In the genomic region with DNA sequence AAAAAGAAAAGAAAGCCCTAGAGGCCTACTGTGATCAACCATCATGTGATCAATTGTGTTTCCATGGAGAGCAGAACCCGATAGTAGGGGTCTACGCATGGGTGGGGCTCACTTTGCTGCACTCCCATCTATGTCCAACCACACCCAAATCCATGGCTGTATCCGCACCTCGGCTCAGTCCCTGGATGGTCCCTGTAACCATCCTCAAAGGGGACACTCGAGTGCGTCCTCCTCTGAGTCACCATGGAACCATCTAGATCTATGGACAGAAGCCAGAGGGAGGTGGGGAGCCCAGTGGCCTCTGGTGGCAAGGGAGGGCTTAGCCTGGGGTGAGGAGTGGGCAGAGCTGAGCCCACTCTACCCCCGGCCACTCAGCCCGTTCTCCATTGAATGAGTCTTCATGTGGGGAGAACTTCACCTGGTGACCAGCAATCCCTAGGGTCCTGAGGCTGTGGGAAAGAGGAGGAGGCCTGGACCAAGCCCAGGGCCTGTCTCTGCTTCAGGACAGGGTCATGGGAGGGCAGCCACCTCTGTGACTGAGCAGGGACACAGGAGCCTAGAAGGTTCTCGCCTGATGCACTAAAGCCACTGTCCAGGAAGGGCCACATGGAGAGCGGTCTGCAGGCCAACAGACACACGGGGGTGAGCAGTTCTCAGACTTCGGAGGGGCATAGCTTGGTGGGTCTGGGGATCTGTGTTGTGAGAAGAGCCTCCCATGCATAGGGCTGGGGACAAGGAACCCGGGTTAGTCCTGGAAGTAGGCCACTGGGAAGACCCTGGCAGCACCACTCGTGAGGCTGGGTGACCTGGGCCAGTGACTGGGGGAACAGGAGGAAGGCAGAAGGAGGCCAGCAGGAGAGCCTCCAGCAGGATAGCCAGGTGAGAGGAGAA, we compare ENCODE assay signal across 8 cellular contexts. TPM values are rescaled to one million over a fixed set of nuclear protein-coding genes. Genes with fewer than 3 reads are reported as not detected.
DNase-seq lines count a peak whose midpoint lies in the region; ATAC-seq, FAIRE-seq and TF ChIP-seq lines count a peak whose summit lies in the region.

No MANE protein-coding gene starts in this region.

- no peak overlapping the region for H3K9ac ChIP-seq in fibroblast of lung (ENCODE audit: insufficient read depth, low read length)

- peak overlapping the region; percentile 67; the same call in 1 of the 2 replicates for H3K4me3 ChIP-seq in GM06990 (replicated peaks; ENCODE audit: low read depth, low read length)
- peak overlapping the region; percentile 52 to 68 (median 66) for H3K4me3 ChIP-seq in fibroblast of lung (replicated peaks in 1 of 4; ENCODE audit: control extremely low read depth in 1 of 4, insufficient read depth in 1 of 4, low read depth in 3 of 4, low read length in 4 of 4)
- peak overlapping the region in 1 of 2 donors; percentile 43 for H3K4me3 ChIP-seq in uterus

- ATAC-seq in T-cell (replicated peaks in 1 of 4) (no peak), HG03342 (IDR thresholded peaks at IDR 0.05; ENCODE audit: unreplicated experiment) (no peak)

- H3K27me3 ChIP-seq in GM06990 (replicated peaks; ENCODE audit: control insufficient read depth, insufficient read depth, low read length) (no peaks in the 10 kb centered on the region; the same call in 1 of the 2 replicates), fibroblast of lung (ENCODE audit: control insufficient read depth, insufficient read depth, low read length) (peaks cover 16% of the 10 kb centered on the region), uterus (peaks cover 0 to 7% of the 10 kb centered on the region in 2 donors)

- POLR2A ChIA-PET in T-cell (lab: Charles Lee): no interaction called here

- TF ChIP-seq CTCF in GM06990 (IDR thresholded peaks at IDR 0.05; ENCODE audit: insufficient read depth, low read length, poor library complexity, severe bottlenecking): no peak
- TF ChIP-seq CTCF in fibroblast of lung (conservative IDR thresholded peaks at IDR 0.05 in 1 of 2, IDR thresholded peaks at IDR 0.05 in 1 of 2; ENCODE audit: low read depth in 1 of 2, low read length in 2 of 2): no peak
- TF ChIP-seq CTCF in progenitor cell of endocrine pancreas (IDR thresholded peaks at IDR 0.05; ENCODE audit: unreplicated experiment): no peak
- no peak for TF ChIP-seq CTCF in uterus (IDR thresholded peaks at IDR 0.05)

- H3K4me1 ChIP-seq in fibroblast of lung (ENCODE audit: control insufficient read depth, extremely low read depth, insufficient read depth, low read length): no peaks in the 10 kb centered on the region
- no peaks in the 10 kb centered on the region for H3K4me1 ChIP-seq in uterus

- H3K9me3 ChIP-seq in fibroblast of lung (ENCODE audit: control insufficient read depth, insufficient read depth, low read depth, low read length) (no peaks in the 10 kb centered on the region), uterus (no peaks in the 10 kb centered on the region)

- CTCF ChIA-PET in T-cell (lab: Charles Lee): interaction anchor here (0.6 to 0.9 kb wide), 2 partner anchors 11 to 58 kb away, joined by 3 read pairs; no protein-coding TSS in a partner anchor

- H3K27me3 Mint-ChIP-seq in T-cell (peaks cover 23% of the 10 kb centered on the region in 2 donors), progenitor cell of endocrine pancreas (peaks cover 61% of the 10 kb centered on the region)

- no peaks in the 10 kb centered on the region for H3K79me2 ChIP-seq in fibroblast of lung (ENCODE audit: control insufficient read depth, insufficient read depth, low read length)

- H3K27ac Mint-ChIP-seq in T-cell (peak overlapping the region in 1 of 2 donors; percentile 58), progenitor cell of endocrine pancreas (peak overlapping the region; percentile 67)

- no peak overlapping the region for H2AFZ ChIP-seq in fibroblast of lung (ENCODE audit: low read length)

- DNase-seq in GM06990 (ENCODE audit: extremely low read depth, insufficient read length) (no peak), T-cell (no peak), fibroblast of lung (ENCODE audit: low read depth in 2 of 2) (no peak), progenitor cell of endocrine pancreas (ENCODE audit: low spot score, unreplicated experiment) (peak; percentile 8), NCI-H226 (no peak), GM12892 (ENCODE audit: insufficient read length) (no peak), uterus (no peak)

- H3K9me3 Mint-ChIP-seq in T-cell (no peaks in the 10 kb centered on the region), progenitor cell of endocrine pancreas (ENCODE audit: low read depth) (no peaks in the 10 kb centered on the region)

- H3K4me2 ChIP-seq in fibroblast of lung (ENCODE audit: extremely low read depth, insufficient read depth, low read length): peak overlapping the region; percentile 97

- H3K27ac ChIP-seq in fibroblast of lung (ENCODE audit: insufficient read depth, low read length) (no peak overlapping the region), uterus (no peak overlapping the region)

- intact Hi-C loops in uterus (cut with DNase I; ENCODE audit: low total_unique reads): no loop called here

- TF ChIP-seq POLR2A in GM12892 (IDR thresholded peaks at IDR 0.05; ENCODE audit: low read depth, low read length): no peak
- TF ChIP-seq POLR2A in uterus (IDR thresholded peaks at IDR 0.05): no peak

- H3K36me3 Mint-ChIP-seq in T-cell: no peaks in the 10 kb centered on the region
- H3K36me3 Mint-ChIP-seq in progenitor cell of endocrine pancreas (ENCODE audit: insufficient read depth): no peaks in the 10 kb centered on the region

- H4K20me1 ChIP-seq in fibroblast of lung (ENCODE audit: control insufficient read depth, extremely low read depth, insufficient read depth, low read length): no peaks in the 10 kb centered on the region

- H3K4me3 Mint-ChIP-seq in T-cell: peak overlapping the region; percentile 87 to 91 (median 89)
- peak overlapping the region; percentile 87 for H3K4me3 Mint-ChIP-seq in progenitor cell of endocrine pancreas (ENCODE audit: low read depth)

- no peaks in the 10 kb centered on the region for H3K36me3 ChIP-seq in GM06990 (ENCODE audit: control insufficient read depth, insufficient read depth, low read length)
- H3K36me3 ChIP-seq in fibroblast of lung (ENCODE audit: control insufficient read depth, insufficient read depth, low read length): no peaks in the 10 kb centered on the region
- H3K36me3 ChIP-seq in uterus: no peaks in the 10 kb centered on the region

- FAIRE-seq in GM12892 (lab: Jason Lieb, UNC): no peak

- H3K4me1 Mint-ChIP-seq in T-cell (peaks cover 24 to 37% (median 35%) of the 10 kb centered on the region in 3 donors), progenitor cell of endocrine pancreas (ENCODE audit: low read depth) (peaks cover 3% of the 10 kb centered on the region)

RNA-seq across cellular contexts. Expression of a gene that starts 19.3 kb away (rescaled TPM):
- total RNA-seq in T-cell (not detected), fibroblast of lung (not detected in 2 replicates), progenitor cell of endocrine pancreas (not detected in 2 replicates), uterus (not detected)
- polyA plus RNA-seq in fibroblast of lung: not detected in 2 replicates
- not detected in 2 replicates for polyA plus RNA-seq in fibroblast of lung (2012)
- not detected in 2 replicates for polyA minus RNA-seq in fibroblast of lung (ENCODE audit: low replicate concordance)
- not detected for polyA plus RNA-seq in GM12892 (2012; ENCODE audit: missing spikeins)

RNA-seq across cellular contexts. Expression of a gene that starts 42.3 kb away (rescaled TPM):
- total RNA-seq in T-cell (under 1 TPM in 4 of 5 donors, not detected in 1; 0.13 to 0.23 (median 0.14) TPM), fibroblast of lung (0.26 and 0.83 TPM in 2 replicates), progenitor cell of endocrine pancreas (0.60 and 0.64 TPM in 2 replicates), uterus (not detected)
- 1.1 and 2.1 TPM in 2 replicates for polyA plus RNA-seq in fibroblast of lung
- polyA plus RNA-seq in fibroblast of lung (2012): 0.89 and 1.5 TPM in 2 replicates
- 1.5 TPM in 1 of 2 replicates, not detected in the other for polyA minus RNA-seq in fibroblast of lung (ENCODE audit: low replicate concordance)
- 0.08 TPM for polyA plus RNA-seq in GM12892 (2012; ENCODE audit: missing spikeins)
